25 cellular contexts compared by ENCODE assay signal in genomic region chr12:107139787-107140186, GRCh38.
"Had no signal": no experiment of that assay in that cellular context is flagged by ENCODE, and none has a peak within 500 bp of the region (broad histone marks: within the 10 kb centered on the region; RNA-seq: fewer than 3 reads in every experiment).

No MANE protein-coding gene starts in this region.

- H3K79me2 ChIP-seq: hepatocyte had no signal

- H3K4me1 ChIP-seq: esophagus muscularis mucosa, foreskin keratinocyte, gastroesophageal sphincter, heart left ventricle, lower lobe of right lung had no signal

- H2AFZ ChIP-seq: hepatocyte had no signal

- ATAC-seq: foreskin keratinocyte; gastroesophageal sphincter; heart left ventricle; left colon; left lobe of liver; left ventricle myocardium superior; lower lobe of right lung; naive thymus-derived CD4-positive, alpha-beta T cell had no signal

- FAIRE-seq: colon, endothelial cell of umbilical vein, frontal cortex, kidney had no signal

- H3K36me3 ChIP-seq: esophagus muscularis mucosa, gastroesophageal sphincter, heart left ventricle, lower lobe of right lung had no signal

- H3K4me2 ChIP-seq: hepatocyte had no signal

- DNase-seq: dermis blood vessel endothelial cell; dorsolateral prefrontal cortex; effector CD4-positive, alpha-beta T cell; effector memory CD4-positive, alpha-beta T cell; foreskin keratinocyte; heart left ventricle; hypothalamus; immature natural killer cell; islet precursor cell; kidney; kidney glomerular epithelial cell; left colon; left ventricle myocardium superior; lower lobe of right lung; mesendoderm; midbrain; naive thymus-derived CD4-positive, alpha-beta T cell had no signal

- H3K27me3 ChIP-seq: dorsolateral prefrontal cortex, esophagus muscularis mucosa, foreskin keratinocyte, gastroesophageal sphincter, heart left ventricle, hepatocyte had no signal

- H3K9me3 ChIP-seq: esophagus muscularis mucosa, gastroesophageal sphincter, heart left ventricle, lower lobe of right lung had no signal

- H3K4me3 ChIP-seq: coronary artery, dorsolateral prefrontal cortex, esophagus muscularis mucosa, gastroesophageal sphincter, heart left ventricle, hepatocyte, lower lobe of right lung had no signal

- H3K27ac ChIP-seq: coronary artery, dorsolateral prefrontal cortex, esophagus muscularis mucosa, foreskin keratinocyte, gastroesophageal sphincter, heart left ventricle, hepatocyte, lower lobe of right lung had no signal
